Comparison of ENCODE assay signal across 1 cellular context in genomic region chr11:74592441-74593362, GRCh38.
A peak's percentile ranks its signal among the peaks of the same experiment; 100 is the strongest.
TF ChIP-seq lines count a peak whose summit lies in the region.

Gene POLD3, plus strand, starts transcription at chr11:74592582. Its CDS starts 77 bp downstream, at chr11:74592659.

TF ChIP-seq in HepG2, 621 proteins besides CTCF, POLR2A, EP300 and RAD21 (continued from another document and continues in another):
- TF ChIP-seq, protein P1, sequence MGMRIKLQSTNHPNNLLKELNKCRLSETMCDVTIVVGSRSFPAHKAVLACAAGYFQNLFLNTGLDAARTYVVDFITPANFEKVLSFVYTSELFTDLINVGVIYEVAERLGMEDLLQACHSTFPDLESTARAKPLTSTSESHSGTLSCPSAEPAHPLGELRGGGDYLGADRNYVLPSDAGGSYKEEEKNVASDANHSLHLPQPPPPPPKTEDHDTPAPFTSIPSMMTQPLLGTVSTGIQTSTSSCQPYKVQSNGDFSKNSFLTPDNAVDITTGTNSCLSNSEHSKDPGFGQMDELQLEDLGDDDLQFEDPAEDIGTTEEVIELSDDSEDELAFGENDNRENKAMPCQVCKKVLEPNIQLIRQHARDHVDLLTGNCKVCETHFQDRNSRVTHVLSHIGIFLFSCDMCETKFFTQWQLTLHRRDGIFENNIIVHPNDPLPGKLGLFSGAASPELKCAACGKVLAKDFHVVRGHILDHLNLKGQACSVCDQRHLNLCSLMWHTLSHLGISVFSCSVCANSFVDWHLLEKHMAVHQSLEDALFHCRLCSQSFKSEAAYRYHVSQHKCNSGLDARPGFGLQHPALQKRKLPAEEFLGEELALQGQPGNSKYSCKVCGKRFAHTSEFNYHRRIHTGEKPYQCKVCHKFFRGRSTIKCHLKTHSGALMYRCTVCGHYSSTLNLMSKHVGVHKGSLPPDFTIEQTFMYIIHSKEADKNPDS (CRISPR knock-in tag; IDR thresholded peaks at IDR 0.05) = no peak
- TF ChIP-seq POGZ (CRISPR knock-in tag; IDR thresholded peaks at IDR 0.05) (peak; percentile 60; the same call in 1 of the 2 replicates), ZNF768 (CRISPR knock-in tag; IDR thresholded peaks at IDR 0.05) (peak; percentile 40; the same call in 1 of the 2 replicates), ZNF335 (CRISPR knock-in tag; IDR thresholded peaks at IDR 0.05) (0 out of 2 replicates have a peak, but pooled peaks have one; percentile 58), YEATS2 (CRISPR knock-in tag; IDR thresholded peaks at IDR 0.05; ENCODE audit: borderline replicate concordance) (peak; percentile 96), THAP11 (CRISPR knock-in tag; IDR thresholded peaks at IDR 0.05) (peak; percentile 92), MYNN (CRISPR knock-in tag; IDR thresholded peaks at IDR 0.05; ENCODE audit: low read depth) (no peak), ZMAT3 (CRISPR knock-in tag; conservative IDR thresholded peaks at IDR 0.05) (0 out of 2 replicates have a peak, but pooled peaks have one; percentile 14), SMYD3 (CRISPR knock-in tag; IDR thresholded peaks at IDR 0.05) (peak; percentile 66; the same call in 1 of the 2 replicates), XRCC5 (optimal IDR thresholded peaks at IDR 0.05; ENCODE audit: low read length) (peak; percentile 46), ZNF510 (CRISPR knock-in tag; IDR thresholded peaks at IDR 0.05; ENCODE audit: low read depth) (no peak), ISL2 (CRISPR knock-in tag; IDR thresholded peaks at IDR 0.05) (peak; percentile 69), ZSCAN25 (CRISPR knock-in tag; IDR thresholded peaks at IDR 0.05) (peak; percentile 46; the same call in 1 of the 2 replicates), NPAS2 (CRISPR knock-in tag; IDR thresholded peaks at IDR 0.05; ENCODE audit: borderline replicate concordance) (no peak), NCOA2 (CRISPR knock-in tag; IDR thresholded peaks at IDR 0.05) (peak; percentile 40; the same call in 1 of the 2 replicates), NFYC (CRISPR knock-in tag; IDR thresholded peaks at IDR 0.05) (no peak), FLYWCH1 (CRISPR knock-in tag; IDR thresholded peaks at IDR 0.05) (no peak), RFX1 (IDR thresholded peaks at IDR 0.05) (peak; percentile 89), ZNF761 (CRISPR knock-in tag; conservative IDR thresholded peaks at IDR 0.05) (no peak), ZNF235 (CRISPR knock-in tag; IDR thresholded peaks at IDR 0.05; ENCODE audit: borderline replicate concordance) (0 out of 2 replicates have a peak, but pooled peaks have one; percentile 42), EZH2 (conservative IDR thresholded peaks at IDR 0.05; ENCODE audit: low read depth, low read length) (no peak), MEIS1 (CRISPR knock-in tag; IDR thresholded peaks at IDR 0.05; ENCODE audit: borderline replicate concordance) (no peak), ZMYM4 (CRISPR knock-in tag; IDR thresholded peaks at IDR 0.05) (peak; percentile 81), MIER3 (CRISPR knock-in tag; IDR thresholded peaks at IDR 0.05; ENCODE audit: borderline replicate concordance) (peak; percentile 80; the same call in 1 of the 2 replicates), SAP130 (CRISPR knock-in tag; IDR thresholded peaks at IDR 0.05; ENCODE audit: low read depth) (peak; percentile 100), RNF2 (conservative IDR thresholded peaks at IDR 0.05; ENCODE audit: low read depth) (peak; percentile 67), PPARG (CRISPR knock-in tag; conservative IDR thresholded peaks at IDR 0.05) (peak; percentile 82), ZNF619 (CRISPR knock-in tag; IDR thresholded peaks at IDR 0.05) (no peak), ZNF333 (CRISPR knock-in tag; IDR thresholded peaks at IDR 0.05; ENCODE audit: borderline replicate concordance) (no peak), ZMAT5 (CRISPR knock-in tag; IDR thresholded peaks at IDR 0.05; ENCODE audit: borderline replicate concordance, low read depth) (no peak), TRIM24 (CRISPR knock-in tag; IDR thresholded peaks at IDR 0.05) (no peak), ZNF331 (CRISPR knock-in tag; IDR thresholded peaks at IDR 0.05) (peak; percentile 74), ZKSCAN5 (CRISPR knock-in tag; IDR thresholded peaks at IDR 0.05) (0 out of 2 replicates have a peak, but pooled peaks have one; percentile 47), ZSCAN31 (CRISPR knock-in tag; IDR thresholded peaks at IDR 0.05; ENCODE audit: low read depth) (peak; percentile 91), JARID2 (CRISPR knock-in tag; IDR thresholded peaks at IDR 0.05; ENCODE audit: insufficient replicate concordance) (no peak), NAIF1 (CRISPR knock-in tag; IDR thresholded peaks at IDR 0.05; ENCODE audit: borderline replicate concordance) (0 out of 2 replicates have a peak, but pooled peaks have one; percentile 50), ZBTB46 (CRISPR knock-in tag; IDR thresholded peaks at IDR 0.05; ENCODE audit: borderline replicate concordance) (no peak), EED (CRISPR knock-in tag; IDR thresholded peaks at IDR 0.05) (peak; percentile 72; the same call in 1 of the 2 replicates), ZSCAN9 (CRISPR knock-in tag; IDR thresholded peaks at IDR 0.05; ENCODE audit: borderline replicate concordance) (0 out of 2 replicates have a peak, but pooled peaks have one; percentile 19), CENPX (CRISPR knock-in tag; IDR thresholded peaks at IDR 0.05) (no peak), ZBTB14 (CRISPR knock-in tag; IDR thresholded peaks at IDR 0.05) (no peak), ZKSCAN1 (IDR thresholded peaks at IDR 0.05; ENCODE audit: low read length) (no peak), CAMTA2 (CRISPR knock-in tag; IDR thresholded peaks at IDR 0.05; ENCODE audit: borderline replicate concordance) (peak; percentile 79; the same call in 1 of the 2 replicates), KAT7 (CRISPR knock-in tag; IDR thresholded peaks at IDR 0.05; ENCODE audit: borderline replicate concordance) (peak; percentile 41; the same call in 1 of the 2 replicates), ZNF564 (CRISPR knock-in tag; IDR thresholded peaks at IDR 0.05) (peak; percentile 40; the same call in 1 of the 2 replicates)
- TF ChIP-seq, protein P2, sequence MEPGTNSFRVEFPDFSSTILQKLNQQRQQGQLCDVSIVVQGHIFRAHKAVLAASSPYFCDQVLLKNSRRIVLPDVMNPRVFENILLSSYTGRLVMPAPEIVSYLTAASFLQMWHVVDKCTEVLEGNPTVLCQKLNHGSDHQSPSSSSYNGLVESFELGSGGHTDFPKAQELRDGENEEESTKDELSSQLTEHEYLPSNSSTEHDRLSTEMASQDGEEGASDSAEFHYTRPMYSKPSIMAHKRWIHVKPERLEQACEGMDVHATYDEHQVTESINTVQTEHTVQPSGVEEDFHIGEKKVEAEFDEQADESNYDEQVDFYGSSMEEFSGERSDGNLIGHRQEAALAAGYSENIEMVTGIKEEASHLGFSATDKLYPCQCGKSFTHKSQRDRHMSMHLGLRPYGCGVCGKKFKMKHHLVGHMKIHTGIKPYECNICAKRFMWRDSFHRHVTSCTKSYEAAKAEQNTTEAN (CRISPR knock-in tag; conservative IDR thresholded peaks at IDR 0.05) = no peak
- TF ChIP-seq, protein P3, sequence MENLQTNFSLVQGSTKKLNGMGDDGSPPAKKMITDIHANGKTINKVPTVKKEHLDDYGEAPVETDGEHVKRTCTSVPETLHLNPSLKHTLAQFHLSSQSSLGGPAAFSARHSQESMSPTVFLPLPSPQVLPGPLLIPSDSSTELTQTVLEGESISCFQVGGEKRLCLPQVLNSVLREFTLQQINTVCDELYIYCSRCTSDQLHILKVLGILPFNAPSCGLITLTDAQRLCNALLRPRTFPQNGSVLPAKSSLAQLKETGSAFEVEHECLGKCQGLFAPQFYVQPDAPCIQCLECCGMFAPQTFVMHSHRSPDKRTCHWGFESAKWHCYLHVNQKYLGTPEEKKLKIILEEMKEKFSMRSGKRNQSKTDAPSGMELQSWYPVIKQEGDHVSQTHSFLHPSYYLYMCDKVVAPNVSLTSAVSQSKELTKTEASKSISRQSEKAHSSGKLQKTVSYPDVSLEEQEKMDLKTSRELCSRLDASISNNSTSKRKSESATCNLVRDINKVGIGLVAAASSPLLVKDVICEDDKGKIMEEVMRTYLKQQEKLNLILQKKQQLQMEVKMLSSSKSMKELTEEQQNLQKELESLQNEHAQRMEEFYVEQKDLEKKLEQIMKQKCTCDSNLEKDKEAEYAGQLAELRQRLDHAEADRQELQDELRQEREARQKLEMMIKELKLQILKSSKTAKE (CRISPR knock-in tag; IDR thresholded peaks at IDR 0.05; ENCODE audit: borderline replicate concordance) = no peak; the same call in 1 of the 2 replicates
- TF ChIP-seq, protein P4, sequence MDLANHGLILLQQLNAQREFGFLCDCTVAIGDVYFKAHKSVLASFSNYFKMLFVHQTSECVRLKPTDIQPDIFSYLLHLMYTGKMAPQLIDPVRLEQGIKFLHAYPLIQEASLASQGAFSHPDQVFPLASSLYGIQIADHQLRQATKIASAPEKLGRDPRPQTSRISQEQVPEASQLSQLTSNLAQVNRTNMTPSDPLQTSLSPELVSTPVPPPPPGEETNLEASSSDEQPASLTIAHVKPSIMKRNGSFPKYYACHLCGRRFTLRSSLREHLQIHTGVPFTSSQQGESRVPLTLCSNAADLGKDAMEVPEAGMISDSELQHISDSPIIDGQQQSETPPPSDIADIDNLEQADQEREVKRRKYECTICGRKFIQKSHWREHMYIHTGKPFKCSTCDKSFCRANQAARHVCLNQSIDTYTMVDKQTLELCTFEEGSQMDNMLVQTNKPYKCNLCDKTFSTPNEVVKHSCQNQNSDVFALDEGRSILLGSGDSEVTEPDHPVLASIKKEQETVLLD (CRISPR knock-in tag; IDR thresholded peaks at IDR 0.05; ENCODE audit: low read depth) = no peak
- TF ChIP-seq, protein P5, sequence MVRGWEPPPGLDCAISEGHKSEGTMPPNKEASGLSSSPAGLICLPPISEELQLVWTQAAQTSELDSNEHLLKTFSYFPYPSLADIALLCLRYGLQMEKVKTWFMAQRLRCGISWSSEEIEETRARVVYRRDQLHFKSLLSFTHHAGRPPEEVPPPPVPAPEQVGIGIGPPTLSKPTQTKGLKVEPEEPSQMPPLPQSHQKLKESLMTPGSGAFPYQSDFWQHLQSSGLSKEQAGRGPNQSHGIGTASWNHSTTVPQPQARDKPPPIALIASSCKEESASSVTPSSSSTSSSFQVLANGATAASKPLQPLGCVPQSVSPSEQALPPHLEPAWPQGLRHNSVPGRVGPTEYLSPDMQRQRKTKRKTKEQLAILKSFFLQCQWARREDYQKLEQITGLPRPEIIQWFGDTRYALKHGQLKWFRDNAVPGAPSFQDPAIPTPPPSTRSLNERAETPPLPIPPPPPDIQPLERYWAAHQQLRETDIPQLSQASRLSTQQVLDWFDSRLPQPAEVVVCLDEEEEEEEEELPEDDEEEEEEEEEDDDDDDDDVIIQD (CRISPR knock-in tag; IDR thresholded peaks at IDR 0.05; ENCODE audit: low read depth) = peak; percentile 55; the same call in 1 of the 2 replicates
- TF ChIP-seq, protein P6, sequence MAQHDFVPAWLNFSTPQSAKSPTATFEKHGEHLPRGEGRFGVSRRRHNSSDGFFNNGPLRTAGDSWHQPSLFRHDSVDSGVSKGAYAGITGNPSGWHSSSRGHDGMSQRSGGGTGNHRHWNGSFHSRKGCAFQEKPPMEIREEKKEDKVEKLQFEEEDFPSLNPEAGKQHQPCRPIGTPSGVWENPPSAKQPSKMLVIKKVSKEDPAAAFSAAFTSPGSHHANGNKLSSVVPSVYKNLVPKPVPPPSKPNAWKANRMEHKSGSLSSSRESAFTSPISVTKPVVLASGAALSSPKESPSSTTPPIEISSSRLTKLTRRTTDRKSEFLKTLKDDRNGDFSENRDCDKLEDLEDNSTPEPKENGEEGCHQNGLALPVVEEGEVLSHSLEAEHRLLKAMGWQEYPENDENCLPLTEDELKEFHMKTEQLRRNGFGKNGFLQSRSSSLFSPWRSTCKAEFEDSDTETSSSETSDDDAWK (CRISPR knock-in tag; IDR thresholded peaks at IDR 0.05) = no peak
- TF ChIP-seq, protein P7, sequence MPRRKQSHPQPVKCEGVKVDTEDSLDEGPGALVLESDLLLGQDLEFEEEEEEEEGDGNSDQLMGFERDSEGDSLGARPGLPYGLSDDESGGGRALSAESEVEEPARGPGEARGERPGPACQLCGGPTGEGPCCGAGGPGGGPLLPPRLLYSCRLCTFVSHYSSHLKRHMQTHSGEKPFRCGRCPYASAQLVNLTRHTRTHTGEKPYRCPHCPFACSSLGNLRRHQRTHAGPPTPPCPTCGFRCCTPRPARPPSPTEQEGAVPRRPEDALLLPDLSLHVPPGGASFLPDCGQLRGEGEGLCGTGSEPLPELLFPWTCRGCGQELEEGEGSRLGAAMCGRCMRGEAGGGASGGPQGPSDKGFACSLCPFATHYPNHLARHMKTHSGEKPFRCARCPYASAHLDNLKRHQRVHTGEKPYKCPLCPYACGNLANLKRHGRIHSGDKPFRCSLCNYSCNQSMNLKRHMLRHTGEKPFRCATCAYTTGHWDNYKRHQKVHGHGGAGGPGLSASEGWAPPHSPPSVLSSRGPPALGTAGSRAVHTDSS (CRISPR knock-in tag; conservative IDR thresholded peaks at IDR 0.05) = no peak
